11 cellular contexts compared by ENCODE assay signal in genomic region chr19:43083721-43084120, GRCh38. TPM values are rescaled to one million over a fixed set of nuclear protein-coding genes. Genes with fewer than 3 reads are reported as not detected.
"Had no signal": no experiment of that assay in that cellular context is flagged by ENCODE, and none has a peak within 500 bp of the region (broad histone marks: within the 10 kb centered on the region; RNA-seq: fewer than 3 reads in every experiment).

No MANE protein-coding gene starts in this region.

RNA-seq across cellular contexts. Expression of gene PSG2, which starts 1.2 kb away (rescaled TPM):
- total RNA-seq: OCI-LY7, PC-3, PC-9, Peyer's patch, Right ventricle myocardium inferior, Right ventricle myocardium superior, RPMI7951, SJCRH30, SJSA1, SK-MEL-5, T-cell had no signal

RNA-seq across cellular contexts. Expression of gene PSG11, which starts 57.5 kb away (rescaled TPM):
- total RNA-seq: OCI-LY7, PC-3, PC-9, Peyer's patch, Right ventricle myocardium inferior, Right ventricle myocardium superior, RPMI7951, SJCRH30, SJSA1, T-cell had no signal
